In genomic region chr3:160754371-160754854, GRCh38 we compare ENCODE assay signal across 1 cellular context.
TF ChIP-seq lines count a peak whose summit lies in the region.

No MANE protein-coding gene starts in this region.

TF ChIP-seq in GM23338, 12 proteins besides CTCF, POLR2A, EP300 and RAD21 (continued from another document):
- TF ChIP-seq ZNF462 (CRISPR knock-in tag; IDR thresholded peaks at IDR 0.05) (no peak), NANOG (IDR thresholded peaks at IDR 0.05; ENCODE audit: borderline replicate concordance) (no peak), STAT1 (IDR thresholded peaks at IDR 0.05; ENCODE audit: unreplicated experiment) (no peak)
